Comparison of ENCODE assay signal across 9 cellular contexts in genomic region chr3:15063656-15064286, GRCh38. TPM values are rescaled to one million over a fixed set of nuclear protein-coding genes. Genes with fewer than 3 reads are reported as not detected.
A peak's percentile ranks its signal among the peaks of the same experiment; 100 is the strongest.
DNase-seq lines count a peak whose midpoint lies in the region; ATAC-seq and TF ChIP-seq lines count a peak whose summit lies in the region.
"Had no signal": no experiment of that assay in that cellular context is flagged by ENCODE, and none has a peak within 500 bp of the region (broad histone marks: within the 10 kb centered on the region; RNA-seq: fewer than 3 reads in every experiment).

No MANE protein-coding gene starts in this region.

- peak overlapping the region; percentile 94 to 98 (median 96) for H3K4me3 Mint-ChIP-seq in naive thymus-derived CD4-positive, alpha-beta T cell

- H3K4me3 ChIP-seq in AG10803 (ENCODE audit: low read length): peak overlapping the region; percentile 90
- H3K4me3 ChIP-seq in Loucy (ENCODE audit: low read length, poor library complexity, severe bottlenecking): peak overlapping the region; percentile 96
- H3K4me3 ChIP-seq in effector memory CD4-positive, alpha-beta T cell (ENCODE audit: insufficient read depth, low read depth, low read length, poor library complexity, severe bottlenecking): peak overlapping the region; percentile 84
- peak overlapping the region; percentile 86 for H3K4me3 ChIP-seq in naive thymus-derived CD4-positive, alpha-beta T cell (ENCODE audit: low read length)

- ATAC-seq in naive thymus-derived CD4-positive, alpha-beta T cell: no peak

- no peaks in the 10 kb centered on the region for H3F3A ChIP-seq in Loucy (ENCODE audit: low read depth)

- TF ChIP-seq CTCF in AG10803 (conservative IDR thresholded peaks at IDR 0.05; ENCODE audit: low read length): no peak
- no peak for TF ChIP-seq CTCF in Loucy (conservative IDR thresholded peaks at IDR 0.05; ENCODE audit: low read length)

- H3K9me2 ChIP-seq in Loucy (replicated peaks; ENCODE audit: low read depth, low read length): no peaks in the 10 kb centered on the region

- peaks cover 0 to 11% (median 2%) of the 10 kb centered on the region in 5 donors for H3K36me3 Mint-ChIP-seq in naive thymus-derived CD4-positive, alpha-beta T cell

- no peak overlapping the region for H2AFZ ChIP-seq in Loucy (ENCODE audit: low read length)

- DNase-seq in AG10803 (ENCODE audit: low read depth): no peak
- no peak for DNase-seq in effector memory CD4-positive, alpha-beta T cell
- no peak for DNase-seq in naive thymus-derived CD4-positive, alpha-beta T cell
- no peak for DNase-seq in iPS-NIHi7 (ENCODE audit: extremely low spot score)
- no peak for DNase-seq in NCI-H146 treated with DMSO at 0.1 percent for 48 hours (lab: John Stamatoyannopoulos, UW; ENCODE audit: unreplicated experiment)
- no peak for DNase-seq in AG20443 (ENCODE audit: low spot score)
- no peak for DNase-seq in ACHN
- DNase-seq: NCI-H187 treated with DMSO at 0.1 percent for 48 hours had no signal

- peak overlapping the region; percentile 57 to 96 (median 88) for H3K27ac Mint-ChIP-seq in naive thymus-derived CD4-positive, alpha-beta T cell

- peaks cover 5% of the 10 kb centered on the region; the same call in 1 of the 2 replicates for H3K36me3 ChIP-seq in Loucy (ENCODE audit: insufficient read depth, low read length)
- H3K36me3 ChIP-seq in effector memory CD4-positive, alpha-beta T cell (ENCODE audit: control insufficient read depth, insufficient read depth, low read length): no peaks in the 10 kb centered on the region
- H3K36me3 ChIP-seq in naive thymus-derived CD4-positive, alpha-beta T cell (ENCODE audit: control insufficient read depth in 2 of 3, insufficient read depth in 3 of 3, low read length in 3 of 3): peaks cover 0 to 11% (median 0%) of the 10 kb centered on the region in 3 experiments

- H3K27me3 ChIP-seq in Loucy (ENCODE audit: insufficient read depth, low read length, poor library complexity, severe bottlenecking): no peaks in the 10 kb centered on the region
- H3K27me3 ChIP-seq in effector memory CD4-positive, alpha-beta T cell (replicated peaks; ENCODE audit: control insufficient read depth, insufficient read depth, low read length, poor library complexity, severe bottlenecking): no peaks in the 10 kb centered on the region
- H3K27me3 ChIP-seq in naive thymus-derived CD4-positive, alpha-beta T cell (ENCODE audit: control insufficient read depth in 2 of 2, insufficient read depth in 2 of 2, low read length in 2 of 2): no peaks in the 10 kb centered on the region

- H3K9me3 ChIP-seq in Loucy (ENCODE audit: insufficient read depth, low read depth, low read length): no peaks in the 10 kb centered on the region
- H3K9me3 ChIP-seq in effector memory CD4-positive, alpha-beta T cell (ENCODE audit: control insufficient read depth, low read length): no peaks in the 10 kb centered on the region
- H3K9me3 ChIP-seq in naive thymus-derived CD4-positive, alpha-beta T cell (ENCODE audit: control insufficient read depth in 2 of 3, low read length in 3 of 3): no peaks in the 10 kb centered on the region

- peaks cover 27% of the 10 kb centered on the region for H3K79me2 ChIP-seq in Loucy (ENCODE audit: insufficient read depth, low read length)

- H3K9me3 Mint-ChIP-seq in naive thymus-derived CD4-positive, alpha-beta T cell: no peaks in the 10 kb centered on the region

- H4K20me1 ChIP-seq in Loucy (ENCODE audit: insufficient read depth, low read length, poor library complexity, severe bottlenecking): peaks cover 21% of the 10 kb centered on the region

- POLR2A ChIA-PET in naive thymus-derived CD4-positive, alpha-beta T cell (lab: Charles Lee): interaction anchor here (1.1 to 1.5 kb wide), 3 partner anchors 14 to 117 kb away, joined by 3 to 4 read pairs (median 4); no protein-coding TSS in a partner anchor

- peak overlapping the region; percentile 92 for H3K9ac ChIP-seq in Loucy (ENCODE audit: low read depth, low read length, poor library complexity, severe bottlenecking)

- H3K4me2 ChIP-seq in Loucy (ENCODE audit: low read depth, low read length, poor library complexity, severe bottlenecking): peak overlapping the region; percentile 90

- intact Hi-C loops in naive thymus-derived CD4-positive, alpha-beta T cell (cut with micrococcal nuclease): loop anchor here (2.0 to 10.0 kb wide), 2 partner anchors 13 to 1639 kb away; partner anchors contain the start of gene NUP210 (in 1 of the 2)

- no peak overlapping the region for H3K27ac ChIP-seq in effector memory CD4-positive, alpha-beta T cell (ENCODE audit: insufficient read depth, low read length, poor library complexity, severe bottlenecking)
- peak overlapping the region; percentile 87 for H3K27ac ChIP-seq in naive thymus-derived CD4-positive, alpha-beta T cell (ENCODE audit: low read depth, low read length)

- H3K27me3 Mint-ChIP-seq in naive thymus-derived CD4-positive, alpha-beta T cell: no peaks in the 10 kb centered on the region

- in situ Hi-C loops in ACHN (cut with HindIII; ENCODE audit: low pct_ligation_motif_present, low pct_unique_long_range_greater_than_20kb, low sequenced_read_pairs): no loop called here

- H3K4me1 Mint-ChIP-seq in naive thymus-derived CD4-positive, alpha-beta T cell: peaks cover 16 to 31% (median 25%) of the 10 kb centered on the region in 7 donors

- peaks cover 17% of the 10 kb centered on the region for H3K4me1 ChIP-seq in Loucy (ENCODE audit: insufficient read depth, low read length, poor library complexity, severe bottlenecking)
- peaks cover 11% of the 10 kb centered on the region for H3K4me1 ChIP-seq in effector memory CD4-positive, alpha-beta T cell (ENCODE audit: control insufficient read depth, insufficient read depth, low read length, poor library complexity, severe bottlenecking)
- H3K4me1 ChIP-seq in naive thymus-derived CD4-positive, alpha-beta T cell (ENCODE audit: control insufficient read depth in 2 of 2, insufficient read depth in 2 of 2, low read length in 2 of 2): peaks cover 7 to 14% of the 10 kb centered on the region in 2 donors

- CTCF ChIA-PET in naive thymus-derived CD4-positive, alpha-beta T cell (lab: Charles Lee): interaction anchor here (2.5 kb wide), 1 partner anchor 13 kb away, joined by 14 read pairs; no protein-coding TSS in a partner anchor

RNA-seq across cellular contexts. Expression of gene MRPS25, which starts 1.3 kb away (rescaled TPM):
- 100 to 1,000 TPM in 1 of 5 experiments, 10 to 100 TPM in 4; 57.6 to 104 (median 76.0) TPM for total RNA-seq in naive thymus-derived CD4-positive, alpha-beta T cell
- polyA plus RNA-seq in naive thymus-derived CD4-positive, alpha-beta T cell: 10 to 100 TPM; 20.2 to 23.9 TPM

RNA-seq across cellular contexts. Expression of gene RBSN, which starts 35.2 kb away (rescaled TPM):
- 10 to 100 TPM; 20.5 to 54.4 (median 39.6) TPM for total RNA-seq in naive thymus-derived CD4-positive, alpha-beta T cell
- polyA plus RNA-seq in naive thymus-derived CD4-positive, alpha-beta T cell: 10 to 100 TPM; 21.6 to 30.3 TPM
